1 cellular context compared by ENCODE assay signal in genomic region chr7:45937301-45937700, GRCh38.
TF ChIP-seq lines count a peak whose summit lies in the region.

No MANE protein-coding gene starts in this region.

TF ChIP-seq in IMR-90, 13 proteins besides CTCF, POLR2A, EP300 and RAD21 (continued from another document):
- TF ChIP-seq CEBPB (IDR thresholded peaks at IDR 0.05; ENCODE audit: low read depth, low read length), result peak; percentile 63
- TF ChIP-seq FOS (IDR thresholded peaks at IDR 0.05; ENCODE audit: low read depth, low read length), result no peak
